1 cellular context compared by ENCODE assay signal in genomic region chr10:87848998-87849397, GRCh38.
TF ChIP-seq lines count a peak whose summit lies in the region.

No MANE protein-coding gene starts in this region.

TF ChIP-seq in HEK293, 187 proteins besides CTCF, POLR2A, EP300 and RAD21 (continued from another document):
- TF ChIP-seq ZBTB11 (tag by site-specific recombination; conservative IDR thresholded peaks at IDR 0.05; ENCODE audit: low read depth) (no peak), OSR2 (tag by site-specific recombination; IDR thresholded peaks at IDR 0.05) (0 out of 2 replicates have a peak, but pooled peaks have one; percentile 26), ZNF768 (tag by site-specific recombination; IDR thresholded peaks at IDR 0.05) (no peak), ZNF560 (tag by site-specific recombination; IDR thresholded peaks at IDR 0.05; ENCODE audit: borderline replicate concordance) (no peak), ZNF623 (tag by site-specific recombination; IDR thresholded peaks at IDR 0.05) (peak; percentile 40; the same call in 1 of the 2 replicates), SCRT2 (tag by site-specific recombination; IDR thresholded peaks at IDR 0.05) (peak; percentile 89), ZNF10 (tag by site-specific recombination; IDR thresholded peaks at IDR 0.05) (peak; percentile 67), TSHZ1 (tag by site-specific recombination; IDR thresholded peaks at IDR 0.05; ENCODE audit: borderline replicate concordance) (no peak)
- TF ChIP-seq, protein P1, sequence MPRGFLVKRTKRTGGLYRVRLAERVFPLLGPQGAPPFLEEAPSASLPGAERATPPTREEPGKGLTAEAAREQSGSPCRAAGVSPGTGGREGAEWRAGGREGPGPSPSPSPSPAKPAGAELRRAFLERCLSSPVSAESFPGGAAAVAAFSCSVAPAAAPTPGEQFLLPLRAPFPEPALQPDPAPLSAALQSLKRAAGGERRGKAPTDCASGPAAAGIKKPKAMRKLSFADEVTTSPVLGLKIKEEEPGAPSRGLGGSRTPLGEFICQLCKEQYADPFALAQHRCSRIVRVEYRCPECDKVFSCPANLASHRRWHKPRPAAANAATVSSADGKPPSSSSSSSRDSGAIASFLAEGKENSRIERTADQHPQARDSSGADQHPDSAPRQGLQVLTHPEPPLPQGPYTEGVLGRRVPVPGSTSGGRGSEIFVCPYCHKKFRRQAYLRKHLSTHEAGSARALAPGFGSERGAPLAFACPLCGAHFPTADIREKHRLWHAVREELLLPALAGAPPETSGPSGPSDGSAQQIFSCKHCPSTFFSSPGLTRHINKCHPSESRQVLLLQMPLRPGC (tag by site-specific recombination; IDR thresholded peaks at IDR 0.05): no peak
